Comparison of ENCODE assay signal across 9 cellular contexts in the genomic region with DNA sequence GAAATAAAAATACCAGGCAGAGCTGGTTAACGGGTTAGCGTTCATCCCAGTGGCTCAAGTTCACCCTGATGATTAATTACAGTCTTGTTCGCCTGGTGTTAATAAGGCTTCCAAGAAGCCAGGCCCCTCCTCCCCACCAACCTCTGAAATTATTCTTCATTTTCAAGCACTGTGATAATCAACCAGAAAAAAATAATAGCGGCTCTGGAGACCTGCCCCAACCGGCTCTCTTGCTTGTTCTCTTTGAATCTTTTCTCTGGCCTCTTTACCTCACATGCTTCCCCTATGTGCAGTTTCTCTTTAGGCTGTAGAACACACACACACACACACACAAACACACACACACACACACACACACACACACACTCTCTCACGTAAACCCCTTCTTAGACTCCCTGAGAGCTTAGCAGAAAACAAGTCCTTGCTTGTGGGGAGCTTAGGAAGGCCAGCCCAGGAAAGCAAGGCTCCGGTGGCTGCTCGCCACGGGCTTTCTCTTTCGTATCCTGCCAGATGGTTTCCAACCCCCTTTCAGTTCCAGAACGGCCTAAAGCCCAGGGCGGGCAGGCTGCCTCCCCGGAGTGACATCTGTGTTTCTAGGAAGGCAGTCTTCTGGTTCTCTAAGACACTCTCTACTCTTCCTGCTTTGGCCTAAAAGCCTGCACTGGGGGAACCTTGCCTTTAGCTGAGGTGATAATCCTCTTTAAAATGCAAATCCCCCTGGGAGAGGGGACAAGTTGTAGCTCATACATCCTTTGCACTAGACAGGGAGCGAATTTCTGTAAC.
DNase-seq lines count a peak whose midpoint lies in the region; ATAC-seq and TF ChIP-seq lines count a peak whose summit lies in the region.
"Had no signal": no experiment of that assay in that cellular context is flagged by ENCODE, and none has a peak within 500 bp of the region (broad histone marks: within the 10 kb centered on the region; RNA-seq: fewer than 3 reads in every experiment).

No MANE protein-coding gene starts in this region.

- no peaks in the 10 kb centered on the region for H3K36me3 Mint-ChIP-seq in CD4-positive, CD25-positive, alpha-beta regulatory T cell
- no peaks in the 10 kb centered on the region for H3K36me3 Mint-ChIP-seq in activated CD4-positive, alpha-beta T cell treated with anti-CD3 and anti-CD28 coated beads, Interleukin-2, amount 10 ng/mL, durations not matched to agents 24 days and 14 days (ENCODE audit: low read depth)

- no peak for TF ChIP-seq EP300 in stomach (IDR thresholded peaks at IDR 0.05)

- peak in 2 of 3 donors; percentile 42 to 89 for DNase-seq in CD4-positive, CD25-positive, alpha-beta regulatory T cell
- DNase-seq in activated CD4-positive, alpha-beta T cell treated with anti-CD3 and anti-CD28 coated beads, Interleukin-2, amount 10 ng/mL, durations not matched to agents 24 days and 14 days, result peak; percentile 90
- DNase-seq in mucosa of gallbladder (ENCODE audit: low spot score) (peak; percentile 37), stomach (peak; percentile 38), NCI-H146 treated with DMSO at 0.1 percent for 48 hours (lab: John Stamatoyannopoulos, UW; ENCODE audit: unreplicated experiment) (no peak)

- peaks cover 17% of the 10 kb centered on the region for H3K4me1 ChIP-seq in CD4-positive, CD25-positive, alpha-beta regulatory T cell (ENCODE audit: control insufficient read depth, insufficient read depth, low read length, poor library complexity, severe bottlenecking)
- H3K4me1 ChIP-seq in endocrine pancreas (ENCODE audit: control insufficient read depth, insufficient read depth, low read length), result no peaks in the 10 kb centered on the region
- peaks cover 15 to 37% (median 32%) of the 10 kb centered on the region in 4 donors for H3K4me1 ChIP-seq in stomach

- H3K27me3 ChIP-seq in CD4-positive, CD25-positive, alpha-beta regulatory T cell (ENCODE audit: control insufficient read depth, insufficient read depth, low read length), result no peaks in the 10 kb centered on the region
- H3K27me3 ChIP-seq in endocrine pancreas (ENCODE audit: control insufficient read depth, insufficient read depth, low read length) (no peaks in the 10 kb centered on the region), stomach (no peaks in the 10 kb centered on the region)

- H3K27me3 Mint-ChIP-seq in CD4-positive, CD25-positive, alpha-beta regulatory T cell, result no peaks in the 10 kb centered on the region
- H3K27me3 Mint-ChIP-seq in activated CD4-positive, alpha-beta T cell treated with anti-CD3 and anti-CD28 coated beads, Interleukin-2, amount 10 ng/mL, durations not matched to agents 24 days and 14 days, result peaks cover 2% of the 10 kb centered on the region

- H3K9me3 Mint-ChIP-seq in CD4-positive, CD25-positive, alpha-beta regulatory T cell, result no peaks in the 10 kb centered on the region
- no peaks in the 10 kb centered on the region for H3K9me3 Mint-ChIP-seq in activated CD4-positive, alpha-beta T cell treated with anti-CD3 and anti-CD28 coated beads, Interleukin-2, amount 10 ng/mL, durations not matched to agents 24 days and 14 days

- 18 to 27% (median 25%) methylated on average over 14 of the region's 14 CpGs for WGBS in stomach, 5 donors

- H3K9ac ChIP-seq in endocrine pancreas (ENCODE audit: control insufficient read depth, insufficient read depth, low read length), result peak overlapping the region; percentile 22

- H3K27ac Mint-ChIP-seq in CD4-positive, CD25-positive, alpha-beta regulatory T cell, result no peak overlapping the region
- no peak overlapping the region for H3K27ac Mint-ChIP-seq in activated CD4-positive, alpha-beta T cell treated with anti-CD3 and anti-CD28 coated beads, Interleukin-2, amount 10 ng/mL, durations not matched to agents 24 days and 14 days

- peak overlapping the region; percentile 56 for H3K27ac ChIP-seq in CD4-positive, CD25-positive, alpha-beta regulatory T cell (ENCODE audit: insufficient read depth, low read length, poor library complexity, severe bottlenecking)
- H3K27ac ChIP-seq in stomach, result peak overlapping the region; percentile 13 to 84 (median 75)
- H3K27ac ChIP-seq: HL-60 had no signal

- peak overlapping the region; percentile 60 for H3K4me3 ChIP-seq in CD4-positive, CD25-positive, alpha-beta regulatory T cell (ENCODE audit: low read depth, low read length)
- peak overlapping the region; percentile 6 for H3K4me3 ChIP-seq in endocrine pancreas (ENCODE audit: control insufficient read depth, insufficient read depth, low read length)
- H3K4me3 ChIP-seq in stomach, result peak overlapping the region in 2 of 4 donors; percentile 2 to 12

- TF ChIP-seq POLR2A in stomach (IDR thresholded peaks at IDR 0.05), result no peak

- peak; percentile 69 to 70 for ATAC-seq in CD4-positive, CD25-positive, alpha-beta regulatory T cell (ENCODE audit: low read depth in 2 of 2)
- ATAC-seq in GM19463 (IDR thresholded peaks at IDR 0.05; ENCODE audit: unreplicated experiment) (peak; percentile 80), HG03521 (IDR thresholded peaks at IDR 0.05; ENCODE audit: unreplicated experiment) (peak; percentile 89)

- TF ChIP-seq CTCF in stomach (IDR thresholded peaks at IDR 0.05), result no peak

- H3K36me3 ChIP-seq in CD4-positive, CD25-positive, alpha-beta regulatory T cell (ENCODE audit: control insufficient read depth, insufficient read depth, low read length), result no peaks in the 10 kb centered on the region
- H3K36me3 ChIP-seq in endocrine pancreas (ENCODE audit: control insufficient read depth, insufficient read depth, low read length), result no peaks in the 10 kb centered on the region
- no peaks in the 10 kb centered on the region for H3K36me3 ChIP-seq in stomach

- H3K9me3 ChIP-seq in CD4-positive, CD25-positive, alpha-beta regulatory T cell (ENCODE audit: control insufficient read depth in 2 of 2, low read length in 2 of 2), result no peaks in the 10 kb centered on the region
- H3K9me3 ChIP-seq in endocrine pancreas (ENCODE audit: control insufficient read depth, low read length) (no peaks in the 10 kb centered on the region), stomach (no peaks in the 10 kb centered on the region)

- intact Hi-C loops in activated CD4-positive, alpha-beta T cell treated with anti-CD3 and anti-CD28 coated beads, Interleukin-2, amount 10 ng/mL, durations not matched to agents 24 days and 14 days (cut with micrococcal nuclease), result loop anchor here (1.0 to 5.0 kb wide), 3 partner anchors 8 to 345 kb away; no protein-coding TSS in a partner anchor
- intact Hi-C loops in stomach (cut with DNase I; ENCODE audit: low total_unique reads), result no loop called here

- H3K4me3 Mint-ChIP-seq in CD4-positive, CD25-positive, alpha-beta regulatory T cell, result no peak overlapping the region
- H3K4me3 Mint-ChIP-seq in activated CD4-positive, alpha-beta T cell treated with anti-CD3 and anti-CD28 coated beads, Interleukin-2, amount 10 ng/mL, durations not matched to agents 24 days and 14 days, result no peak overlapping the region

- H3K4me1 Mint-ChIP-seq in CD4-positive, CD25-positive, alpha-beta regulatory T cell, result peaks cover 0 to 4% (median 2%) of the 10 kb centered on the region in 4 donors
- H3K4me1 Mint-ChIP-seq in activated CD4-positive, alpha-beta T cell treated with anti-CD3 and anti-CD28 coated beads, Interleukin-2, amount 10 ng/mL, durations not matched to agents 24 days and 14 days, result peaks cover 10% of the 10 kb centered on the region
